14 cellular contexts compared by ENCODE assay signal in genomic region chr12:46224401-46224800, GRCh38. TPM values are rescaled to one million over a fixed set of nuclear protein-coding genes. Genes with fewer than 3 reads are reported as not detected.
A peak's percentile ranks its signal among the peaks of the same experiment; 100 is the strongest.
DNase-seq lines count a peak whose midpoint lies in the region; ATAC-seq and TF ChIP-seq lines count a peak whose summit lies in the region.
"Had no signal": no experiment of that assay in that cellular context is flagged by ENCODE, and none has a peak within 500 bp of the region (broad histone marks: within the 10 kb centered on the region; RNA-seq: fewer than 3 reads in every experiment).

No MANE protein-coding gene starts in this region.

- no peak for DNase-seq in activated T-cell treated with anti-CD3 and anti-CD28 coated beads, Interleukin-2, amount 50 U/mL, for 72 hours
- no peak for DNase-seq in activated T-cell treated with anti-CD3 and anti-CD28 coated beads, Interleukin-2, amount 50 U/mL, for 4 hours
- DNase-seq in astrocyte of the spinal cord (ENCODE audit: low read depth, low spot score), result peak; percentile 32
- peak; percentile 42 for DNase-seq in lung (ENCODE audit: low spot score)
- DNase-seq in transverse colon, result peak; percentile 39
- no peak for DNase-seq in germinal center (ENCODE audit: low spot score)
- DNase-seq in NCI-H2227 treated with DMSO at 0.1 percent for 48 hours (lab: John Stamatoyannopoulos, UW), result no peak
- DNase-seq: ACHN; activated CD4-positive, alpha-beta T cell treated with anti-CD3 and anti-CD28 coated beads, Interleukin-2, amount 50 U/mL, for 4 hours; NCI-H2107; SIG-M5; stimulated activated CD4-positive, alpha-beta T cell treated with anti-CD3 and anti-CD28 coated beads, Interleukin-4, amount 100 ng/mL, for 1 hour had no signal

- in situ Hi-C loops in astrocyte of the spinal cord (cut with HindIII; ENCODE audit: low sequenced_read_pairs), result no loop called here
- in situ Hi-C loops in transverse colon (cut with MboI; ENCODE audit: low pct_ligation_motif_present in 1 of 4, low pct_unique_long_range_greater_than_20kb in 1 of 4, low sequenced_read_pairs in 3 of 4), result no loop called here

- no peaks in the 10 kb centered on the region for H3K27me3 Mint-ChIP-seq in activated T-cell treated with anti-CD3 and anti-CD28 coated beads, Interleukin-2, amount 50 U/mL, for 72 hours (ENCODE audit: low read depth)
- H3K27me3 Mint-ChIP-seq in activated T-cell treated with anti-CD3 and anti-CD28 coated beads, Interleukin-2, amount 50 U/mL, for 4 hours (ENCODE audit: low read depth), result no peaks in the 10 kb centered on the region

- WGBS in lung, 2 donors, result 88 to 90% methylated on average over 1 of the region's 1 CpG
- WGBS in transverse colon (ENCODE audit: low coverage in 1 of 2), 2 donors, result 63 to 65% methylated on average over 1 of the region's 1 CpG

- H3K27ac ChIP-seq in lung (ENCODE audit: low read depth in 1 of 2, low read length in 1 of 2) (no peak overlapping the region), transverse colon (peak overlapping the region in 3 of 4 donors; percentile 42 to 73 (median 47))
- H3K27ac ChIP-seq: thoracic aorta had no signal

- TF ChIP-seq EP300 in transverse colon (IDR thresholded peaks at IDR 0.05; ENCODE audit: low read depth), result no peak

- TF ChIP-seq CTCF in astrocyte of the spinal cord (IDR thresholded peaks at IDR 0.05; ENCODE audit: low read depth, low read length) (no peak), lung (IDR thresholded peaks at IDR 0.05; ENCODE audit: control extremely low read depth, extremely low read depth) (no peak), transverse colon (IDR thresholded peaks at IDR 0.05) (no peak)

- H3K27ac Mint-ChIP-seq in activated T-cell treated with anti-CD3 and anti-CD28 coated beads, Interleukin-2, amount 50 U/mL, for 72 hours, result peak overlapping the region; percentile 48

- intact Hi-C loops in transverse colon (cut with DNase I; ENCODE audit: low total_unique reads), result no loop called here

- peaks cover 14 to 61% of the 10 kb centered on the region in 2 donors for H3K36me3 Mint-ChIP-seq in activated T-cell treated with anti-CD3 and anti-CD28 coated beads, Interleukin-2, amount 50 U/mL, for 72 hours (ENCODE audit: insufficient read depth in 2 of 2)
- H3K36me3 Mint-ChIP-seq in activated T-cell treated with anti-CD3 and anti-CD28 coated beads, Interleukin-2, amount 50 U/mL, for 4 hours (ENCODE audit: insufficient read depth), result peaks cover 76% of the 10 kb centered on the region

- no peak for TF ChIP-seq POLR2A in transverse colon (IDR thresholded peaks at IDR 0.05)

- H3K9me3 Mint-ChIP-seq in activated T-cell treated with anti-CD3 and anti-CD28 coated beads, Interleukin-2, amount 50 U/mL, for 72 hours, result no peaks in the 10 kb centered on the region
- H3K9me3 Mint-ChIP-seq in activated T-cell treated with anti-CD3 and anti-CD28 coated beads, Interleukin-2, amount 50 U/mL, for 4 hours, result no peaks in the 10 kb centered on the region

- no peaks in the 10 kb centered on the region for H3K9me3 ChIP-seq in lung (ENCODE audit: control insufficient read depth in 2 of 2, insufficient read depth in 1 of 2, low read length in 1 of 2)
- no peaks in the 10 kb centered on the region for H3K9me3 ChIP-seq in transverse colon
- H3K9me3 ChIP-seq: thoracic aorta had no signal

- H3K4me3 Mint-ChIP-seq in activated T-cell treated with anti-CD3 and anti-CD28 coated beads, Interleukin-2, amount 50 U/mL, for 72 hours, result peak overlapping the region in 1 of 2 donors; percentile 52
- H3K4me3 Mint-ChIP-seq in activated T-cell treated with anti-CD3 and anti-CD28 coated beads, Interleukin-2, amount 50 U/mL, for 4 hours, result no peak overlapping the region

- H3K27me3 ChIP-seq in lung (ENCODE audit: control insufficient read depth, insufficient read depth), result no peaks in the 10 kb centered on the region
- H3K27me3 ChIP-seq in transverse colon, result no peaks in the 10 kb centered on the region

- ATAC-seq in activated T-cell treated with anti-CD3 and anti-CD28 coated beads, Interleukin-2, amount 50 U/mL, for 72 hours (replicated peaks in 1 of 2), result no peak
- no peak for ATAC-seq in activated T-cell treated with anti-CD3 and anti-CD28 coated beads, Interleukin-2, amount 50 U/mL, for 4 hours
- ATAC-seq in lung (ENCODE audit: insufficient read depth, low FRiP score) (peak; percentile 72), HG02973 (IDR thresholded peaks at IDR 0.05; ENCODE audit: unreplicated experiment) (no peak)

- H3K4me1 ChIP-seq in lung (ENCODE audit: control insufficient read depth in 2 of 2, insufficient read depth in 2 of 2, low read length in 2 of 2), result peaks cover under 1 to 21% of the 10 kb centered on the region in 2 donors
- peaks cover 21 to 50% (median 27%) of the 10 kb centered on the region in 4 donors for H3K4me1 ChIP-seq in transverse colon

- peaks cover 0 to 9% of the 10 kb centered on the region in 2 donors for H3K36me3 ChIP-seq in lung (ENCODE audit: control insufficient read depth in 2 of 2, insufficient read depth in 2 of 2, low read length in 2 of 2)
- H3K36me3 ChIP-seq in transverse colon, result no peaks in the 10 kb centered on the region
- H3K36me3 ChIP-seq: thoracic aorta had no signal

- no peak overlapping the region for H3K4me3 ChIP-seq in astrocyte of the spinal cord (ENCODE audit: low read depth, low read length)
- H3K4me3 ChIP-seq in lung, result no peak overlapping the region
- no peak overlapping the region for H3K4me3 ChIP-seq in transverse colon
- H3K4me3 ChIP-seq: thoracic aorta had no signal

- peaks cover 67% of the 10 kb centered on the region for H3K4me1 Mint-ChIP-seq in activated T-cell treated with anti-CD3 and anti-CD28 coated beads, Interleukin-2, amount 50 U/mL, for 72 hours (ENCODE audit: low read depth)
- H3K4me1 Mint-ChIP-seq in activated T-cell treated with anti-CD3 and anti-CD28 coated beads, Interleukin-2, amount 50 U/mL, for 4 hours (ENCODE audit: low read depth), result peaks cover 79% of the 10 kb centered on the region

RNA-seq across cellular contexts. Expression of gene SLC38A1, which starts 44.4 kb away (rescaled TPM):
- 100 to 1,000 TPM; 265 to 277 TPM for total RNA-seq in activated T-cell treated with anti-CD3 and anti-CD28 coated beads, Interleukin-2, amount 50 U/mL, for 72 hours
- total RNA-seq in activated T-cell treated with anti-CD3 and anti-CD28 coated beads, Interleukin-2, amount 50 U/mL, for 4 hours, result 100 to 1,000 TPM; 251 to 257 (median 254) TPM
- total RNA-seq in lung, result 10 to 100 TPM; 35.3 to 60.3 TPM
- polyA plus RNA-seq in lung, result 10 to 100 TPM; 13.7 to 17.5 TPM
- 100 to 1,000 TPM in 3 of 4 donors, 10 to 100 TPM in 1; 36.8 to 139 (median 117) TPM for total RNA-seq in transverse colon

Comparison
In these comparisons a context has a peak if more than half of its experiments do, and no peak if none do; other contexts are left out.
1. DNase-seq: peak in astrocyte of the spinal cord (single experiment), lung (single experiment) and transverse colon (single experiment); none in activated T-cell treated with anti-CD3 and anti-CD28 coated beads, Interleukin-2, amount 50 U/mL, for 72 hours (0 of 2), activated T-cell treated with anti-CD3 and anti-CD28 coated beads, Interleukin-2, amount 50 U/mL, for 4 hours (single experiment), germinal center (single experiment) and NCI-H2227 treated with DMSO at 0.1 percent for 48 hours (single experiment).
2. H3K27ac ChIP-seq: peak in transverse colon (3 of 4); none in lung (0 of 2).